ENCODE assay signal across 20 cellular contexts in genomic region chr16:72442381-72443158, GRCh38.
DNase-seq lines count a peak whose midpoint lies in the region; ATAC-seq, FAIRE-seq and TF ChIP-seq lines count a peak whose summit lies in the region.
"Had no signal": no experiment of that assay in that cellular context is flagged by ENCODE, and none has a peak within 500 bp of the region (broad histone marks: within the 10 kb centered on the region; RNA-seq: fewer than 3 reads in every experiment).

No MANE protein-coding gene starts in this region.

- H3K9me2 ChIP-seq in SK-N-SH, result no peaks in the 10 kb centered on the region

- no peak overlapping the region for H3K9ac ChIP-seq in SK-N-SH
- H3K9ac ChIP-seq in fibroblast of lung (ENCODE audit: insufficient read depth, low read length), result no peak overlapping the region

- H3K4me1 ChIP-seq in SK-N-SH (ENCODE audit: control insufficient read depth in 1 of 2, insufficient read depth in 2 of 2, low read depth in 1 of 2, low read length in 1 of 2), result no peaks in the 10 kb centered on the region
- no peaks in the 10 kb centered on the region for H3K4me1 ChIP-seq in fibroblast of lung (ENCODE audit: control insufficient read depth, extremely low read depth, insufficient read depth, low read length)
- no peaks in the 10 kb centered on the region for H3K4me1 ChIP-seq in uterus
- no peaks in the 10 kb centered on the region for H3K4me1 ChIP-seq in testis

- H3K27me3 ChIP-seq in SK-N-SH (ENCODE audit: insufficient read depth) (no peaks in the 10 kb centered on the region), fibroblast of lung (ENCODE audit: control insufficient read depth, insufficient read depth, low read length) (no peaks in the 10 kb centered on the region), uterus (no peaks in the 10 kb centered on the region), testis (no peaks in the 10 kb centered on the region)

- H2AFZ ChIP-seq in SK-N-SH (ENCODE audit: low read depth), result no peak overlapping the region
- H2AFZ ChIP-seq in fibroblast of lung (ENCODE audit: low read length), result no peak overlapping the region

- H3K9me3 ChIP-seq in SK-N-SH (no peaks in the 10 kb centered on the region), fibroblast of lung (ENCODE audit: control insufficient read depth, insufficient read depth, low read depth, low read length) (no peaks in the 10 kb centered on the region), uterus (no peaks in the 10 kb centered on the region), testis (no peaks in the 10 kb centered on the region)

- no peak for DNase-seq in SK-N-SH
- DNase-seq in NOMO-1 treated with DMSO at 0.1 percent for 48 hours (lab: John Stamatoyannopoulos, UW; ENCODE audit: unreplicated experiment), result peak; percentile 75
- DNase-seq in fibroblast of lung (ENCODE audit: low read depth in 2 of 2), result peak; percentile 42 to 49
- peak; percentile 6 for DNase-seq in renal cortical epithelial cell (ENCODE audit: low read depth)
- no peak for DNase-seq in uterus
- no peak for DNase-seq in testis
- DNase-seq in H54 (ENCODE audit: insufficient read length, low spot score), result no peak
- DNase-seq: CD8-positive, alpha-beta T cell; DMS79 treated with DMSO at 0.1 percent for 48 hours; NCI-H187 treated with DMSO at 0.1 percent for 48 hours; NCI-H345; NCI-H748 treated with DMSO at 0.1 percent for 48 hours; Right ventricle myocardium superior had no signal

- TF ChIP-seq EP300 in SK-N-SH (IDR thresholded peaks at IDR 0.05; ENCODE audit: borderline replicate concordance in 1 of 2, low read depth in 1 of 2, low read length in 1 of 2), result no peak

- TF ChIP-seq RAD21 in SK-N-SH (IDR thresholded peaks at IDR 0.05; ENCODE audit: low read length), result no peak

- H3K4me3 ChIP-seq in SK-N-SH (ENCODE audit: low read depth in 2 of 2, low read length in 1 of 2) (no peak overlapping the region), fibroblast of lung (replicated peaks in 1 of 4; ENCODE audit: control extremely low read depth in 1 of 4, insufficient read depth in 1 of 4, low read depth in 3 of 4, low read length in 4 of 4) (no peak overlapping the region), uterus (no peak overlapping the region), testis (no peak overlapping the region)
- H3K4me3 ChIP-seq: GM12878, K562, SK-N-MC had no signal

- H3F3A ChIP-seq in SK-N-SH (replicated peaks; ENCODE audit: insufficient read depth), result no peaks in the 10 kb centered on the region

- 74% methylated on average over 5 of the region's 5 CpGs for WGBS in SK-N-SH (ENCODE audit: low lambda C conversion rate)
- WGBS in testis, 2 donors, result 90% methylated on average over 5 of the region's 5 CpGs

- POLR2A ChIA-PET in SK-N-SH (lab: Yijun Ruan, JAX), result no interaction called here

- no peak for TF ChIP-seq CTCF in SK-N-SH (IDR thresholded peaks at IDR 0.05)
- no peak for TF ChIP-seq CTCF in fibroblast of lung (conservative IDR thresholded peaks at IDR 0.05 in 1 of 2, IDR thresholded peaks at IDR 0.05 in 1 of 2; ENCODE audit: low read depth in 1 of 2, low read length in 2 of 2)
- no peak for TF ChIP-seq CTCF in uterus (IDR thresholded peaks at IDR 0.05)
- no peak for TF ChIP-seq CTCF in testis (IDR thresholded peaks at IDR 0.05)

- no peak for FAIRE-seq in H54 (lab: Jason Lieb, UNC)
- FAIRE-seq: G401.6, GM12878, K562, RCC 7860 had no signal

- CTCF ChIA-PET in SK-N-SH (lab: Yijun Ruan, JAX), result interaction anchor here (0.6 to 1.4 kb wide), 2 partner anchors 17 to 247 kb away, joined by 3 to 5 read pairs; no protein-coding TSS in a partner anchor

- no peaks in the 10 kb centered on the region for H4K20me1 ChIP-seq in SK-N-SH (ENCODE audit: insufficient read depth)
- H4K20me1 ChIP-seq in fibroblast of lung (ENCODE audit: control insufficient read depth, extremely low read depth, insufficient read depth, low read length), result no peaks in the 10 kb centered on the region

- no peaks in the 10 kb centered on the region for H3K79me2 ChIP-seq in SK-N-SH (ENCODE audit: insufficient read depth)
- no peaks in the 10 kb centered on the region for H3K79me2 ChIP-seq in fibroblast of lung (ENCODE audit: control insufficient read depth, insufficient read depth, low read length)

- ATAC-seq in SK-N-SH treated with all-trans-retinoic acid at 6 μM for 48 hours, result peak; percentile 40
- ATAC-seq: CD8-positive, alpha-beta T cell; GM12878; HCT116; K562 had no signal

- H3K36me3 ChIP-seq in SK-N-SH (replicated peaks in 1 of 2; ENCODE audit: control insufficient read depth in 1 of 2, insufficient read depth in 2 of 2, low read length in 1 of 2) (no peaks in the 10 kb centered on the region), fibroblast of lung (ENCODE audit: control insufficient read depth, insufficient read depth, low read length) (no peaks in the 10 kb centered on the region), uterus (no peaks in the 10 kb centered on the region), testis (ENCODE audit: low read depth, missing control alignments) (no peaks in the 10 kb centered on the region)

- TF ChIP-seq POLR2A in uterus (IDR thresholded peaks at IDR 0.05) (no peak), testis (IDR thresholded peaks at IDR 0.05) (no peak), H54 (IDR thresholded peaks at IDR 0.05; ENCODE audit: low read depth, low read length) (no peak)

- H3K4me2 ChIP-seq in SK-N-SH (no peak overlapping the region), fibroblast of lung (ENCODE audit: extremely low read depth, insufficient read depth, low read length) (no peak overlapping the region)

- H3K27ac ChIP-seq in SK-N-SH (ENCODE audit: low read depth in 2 of 2, low read length in 1 of 2) (no peak overlapping the region), fibroblast of lung (ENCODE audit: insufficient read depth, low read length) (no peak overlapping the region), uterus (no peak overlapping the region), testis (no peak overlapping the region)
- H3K27ac ChIP-seq: SK-N-MC had no signal

- intact Hi-C loops in uterus (cut with DNase I; ENCODE audit: low total_unique reads), result no loop called here
- intact Hi-C loops in testis (cut with DNase I; ENCODE audit: low total_unique reads), result no loop called here

TF ChIP-seq in SK-N-SH treated with all-trans-retinoic acid at 6 μM for 48 hours, 23 proteins besides CTCF, POLR2A, EP300 and RAD21 (continues in another document):
- TF ChIP-seq CSRNP3 (CRISPR knock-in tag; IDR thresholded peaks at IDR 0.05) (no peak), POU6F1 (CRISPR knock-in tag; IDR thresholded peaks at IDR 0.05; ENCODE audit: borderline replicate concordance, low read depth) (no peak), ISL1 (CRISPR knock-in tag; IDR thresholded peaks at IDR 0.05) (no peak), CSDC2 (CRISPR knock-in tag; IDR thresholded peaks at IDR 0.05) (no peak)

TF ChIP-seq in SK-N-SH, 30 proteins besides CTCF, POLR2A, EP300 and RAD21 (continues in another document):
- no peak for TF ChIP-seq NFIC (IDR thresholded peaks at IDR 0.05; ENCODE audit: borderline replicate concordance)
- TF ChIP-seq MXI1 (IDR thresholded peaks at IDR 0.05; ENCODE audit: low read depth, low read length), result no peak
- TF ChIP-seq SIN3A (IDR thresholded peaks at IDR 0.05; ENCODE audit: borderline replicate concordance, low read depth, low read length), result no peak
- TF ChIP-seq MEF2A (IDR thresholded peaks at IDR 0.05; ENCODE audit: borderline replicate concordance, low read depth), result no peak
- TF ChIP-seq FOSL2 (IDR thresholded peaks at IDR 0.05; ENCODE audit: borderline replicate concordance, low read depth), result no peak
- TF ChIP-seq TCF12 (IDR thresholded peaks at IDR 0.05), result no peak
- TF ChIP-seq MAX (IDR thresholded peaks at IDR 0.05; ENCODE audit: low read depth), result no peak
- TF ChIP-seq IRF3 (IDR thresholded peaks at IDR 0.05; ENCODE audit: low read depth, low read length), result no peak
- no peak for TF ChIP-seq ZBTB33 (IDR thresholded peaks at IDR 0.05; ENCODE audit: borderline replicate concordance, low read depth)
- no peak for TF ChIP-seq RFX5 (IDR thresholded peaks at IDR 0.05; ENCODE audit: low read length)
- TF ChIP-seq GATA2 (CRISPR knock-in tag; IDR thresholded peaks at IDR 0.05), result no peak
- TF ChIP-seq PBX3 (IDR thresholded peaks at IDR 0.05), result no peak
- TF ChIP-seq NRF1 (IDR thresholded peaks at IDR 0.05; ENCODE audit: low read depth, low read length), result no peak

Comparison
In these comparisons a context has a peak if more than half of its experiments do, and no peak if none do; other contexts are left out.
1. DNase-seq: peak in NOMO-1 treated with DMSO at 0.1 percent for 48 hours (single experiment), fibroblast of lung (2 of 2) and renal cortical epithelial cell (single experiment); none in SK-N-SH (single experiment), uterus (0 of 2), testis (single experiment) and H54 (single experiment).